In genomic region chr5:63070001-63070400, GRCh38 we compare ENCODE assay signal across 1 cellular context.
TF ChIP-seq lines count a peak whose summit lies in the region.

No MANE protein-coding gene starts in this region.

TF ChIP-seq in H1, 55 proteins besides CTCF, POLR2A, EP300 and RAD21:
- no peak for TF ChIP-seq SIN3A (conservative IDR thresholded peaks at IDR 0.05 in 1 of 2, IDR thresholded peaks at IDR 0.05 in 1 of 2; ENCODE audit: low read depth in 1 of 2, low read length in 2 of 2)
- TF ChIP-seq TEAD4 (IDR thresholded peaks at IDR 0.05; ENCODE audit: low read depth, low read length) = no peak
- no peak for TF ChIP-seq ZNF274 (IDR thresholded peaks at IDR 0.05; ENCODE audit: borderline replicate concordance, extremely low read depth, low read length)
- no peak for TF ChIP-seq TAF7 (optimal IDR thresholded peaks at IDR 0.05; ENCODE audit: borderline replicate concordance, low read depth, low read length)
- TF ChIP-seq GTF2F1 (IDR thresholded peaks at IDR 0.05; ENCODE audit: borderline replicate concordance, low read depth, low read length) = no peak
- no peak for TF ChIP-seq TCF12 (IDR thresholded peaks at IDR 0.05; ENCODE audit: low read depth, low read length)
- TF ChIP-seq CTBP2 (IDR thresholded peaks at IDR 0.05; ENCODE audit: borderline replicate concordance, insufficient read depth, insufficient read length, low read length) = no peak
- no peak for TF ChIP-seq TAF1 (IDR thresholded peaks at IDR 0.05; ENCODE audit: low read depth, low read length)
- no peak for TF ChIP-seq KDM1A (IDR thresholded peaks at IDR 0.05; ENCODE audit: borderline replicate concordance, low read length)
- TF ChIP-seq SUZ12 (IDR thresholded peaks at IDR 0.05; ENCODE audit: low read length) = no peak
- no peak for TF ChIP-seq CHD1 (IDR thresholded peaks at IDR 0.05; ENCODE audit: low read depth, low read length)
- TF ChIP-seq SP1 (IDR thresholded peaks at IDR 0.05; ENCODE audit: low read depth, low read length) = no peak
